ENCODE assay signal across 1 cellular context in the genomic region with DNA sequence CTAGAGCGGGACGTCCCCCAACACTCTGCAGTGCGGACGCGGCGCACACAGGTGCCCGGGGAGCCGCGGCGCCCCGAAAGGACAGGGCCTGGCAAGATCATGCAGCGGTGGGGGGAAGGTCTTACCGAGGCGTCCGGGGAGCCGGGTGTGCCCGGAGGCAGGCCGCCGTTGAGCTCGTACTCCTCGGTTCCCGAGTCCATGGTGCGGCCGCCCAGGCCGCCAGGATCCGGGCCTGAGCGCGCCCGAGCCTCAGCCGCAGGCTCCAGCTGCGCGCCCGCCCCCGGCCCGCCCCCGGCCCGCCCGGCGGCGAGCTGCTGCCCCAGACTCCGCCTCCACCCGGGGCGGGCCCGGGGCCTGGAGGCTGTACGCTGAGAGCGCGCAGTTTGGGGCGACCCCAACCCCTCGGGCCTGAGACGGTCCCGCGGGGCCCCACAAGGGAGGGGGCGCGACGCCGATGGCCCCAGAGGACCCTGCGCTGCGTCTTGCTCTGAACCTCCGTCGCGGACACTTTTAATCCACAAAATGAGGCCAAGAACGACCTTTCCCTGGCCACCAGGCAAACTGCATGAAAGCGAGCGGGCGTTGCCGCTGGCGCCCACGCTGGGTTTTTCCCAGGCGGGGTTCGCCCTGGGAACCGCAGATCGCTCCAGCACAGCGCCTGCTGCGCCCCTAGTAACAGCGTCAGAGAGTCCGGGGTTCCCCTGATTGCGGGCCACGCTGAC.
A peak's percentile ranks its signal among the peaks of the same experiment; 100 is the strongest.
TF ChIP-seq lines count a peak whose summit lies in the region.

A gene with protein sequence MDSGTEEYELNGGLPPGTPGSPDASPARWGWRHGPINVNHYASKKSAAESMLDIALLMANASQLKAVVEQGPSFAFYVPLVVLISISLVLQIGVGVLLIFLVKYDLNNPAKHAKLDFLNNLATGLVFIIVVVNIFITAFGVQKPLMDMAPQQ (minus strand): TSS at position 234 of the 722 bp plus-strand sequence. CDS start 34 bp downstream, at position 200.

TF ChIP-seq in HepG2, 621 proteins besides CTCF, POLR2A, EP300 and RAD21 (continued from another document and continues in another):
- TF ChIP-seq, protein P1, sequence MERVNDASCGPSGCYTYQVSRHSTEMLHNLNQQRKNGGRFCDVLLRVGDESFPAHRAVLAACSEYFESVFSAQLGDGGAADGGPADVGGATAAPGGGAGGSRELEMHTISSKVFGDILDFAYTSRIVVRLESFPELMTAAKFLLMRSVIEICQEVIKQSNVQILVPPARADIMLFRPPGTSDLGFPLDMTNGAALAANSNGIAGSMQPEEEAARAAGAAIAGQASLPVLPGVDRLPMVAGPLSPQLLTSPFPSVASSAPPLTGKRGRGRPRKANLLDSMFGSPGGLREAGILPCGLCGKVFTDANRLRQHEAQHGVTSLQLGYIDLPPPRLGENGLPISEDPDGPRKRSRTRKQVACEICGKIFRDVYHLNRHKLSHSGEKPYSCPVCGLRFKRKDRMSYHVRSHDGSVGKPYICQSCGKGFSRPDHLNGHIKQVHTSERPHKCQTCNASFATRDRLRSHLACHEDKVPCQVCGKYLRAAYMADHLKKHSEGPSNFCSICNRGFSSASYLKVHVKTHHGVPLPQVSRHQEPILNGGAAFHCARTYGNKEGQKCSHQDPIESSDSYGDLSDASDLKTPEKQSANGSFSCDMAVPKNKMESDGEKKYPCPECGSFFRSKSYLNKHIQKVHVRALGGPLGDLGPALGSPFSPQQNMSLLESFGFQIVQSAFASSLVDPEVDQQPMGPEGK (CRISPR knock-in tag; IDR thresholded peaks at IDR 0.05), result 0 out of 2 replicates have a peak, but pooled peaks have one; percentile 13
- no peak for TF ChIP-seq ZNF414 (CRISPR knock-in tag; IDR thresholded peaks at IDR 0.05)
- TF ChIP-seq ZNF496 (CRISPR knock-in tag; IDR thresholded peaks at IDR 0.05; ENCODE audit: insufficient replicate concordance), result no peak
- TF ChIP-seq, protein P2, sequence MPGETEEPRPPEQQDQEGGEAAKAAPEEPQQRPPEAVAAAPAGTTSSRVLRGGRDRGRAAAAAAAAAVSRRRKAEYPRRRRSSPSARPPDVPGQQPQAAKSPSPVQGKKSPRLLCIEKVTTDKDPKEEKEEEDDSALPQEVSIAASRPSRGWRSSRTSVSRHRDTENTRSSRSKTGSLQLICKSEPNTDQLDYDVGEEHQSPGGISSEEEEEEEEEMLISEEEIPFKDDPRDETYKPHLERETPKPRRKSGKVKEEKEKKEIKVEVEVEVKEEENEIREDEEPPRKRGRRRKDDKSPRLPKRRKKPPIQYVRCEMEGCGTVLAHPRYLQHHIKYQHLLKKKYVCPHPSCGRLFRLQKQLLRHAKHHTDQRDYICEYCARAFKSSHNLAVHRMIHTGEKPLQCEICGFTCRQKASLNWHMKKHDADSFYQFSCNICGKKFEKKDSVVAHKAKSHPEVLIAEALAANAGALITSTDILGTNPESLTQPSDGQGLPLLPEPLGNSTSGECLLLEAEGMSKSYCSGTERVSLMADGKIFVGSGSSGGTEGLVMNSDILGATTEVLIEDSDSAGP (CRISPR knock-in tag; IDR thresholded peaks at IDR 0.05; ENCODE audit: borderline replicate concordance), result 0 out of 2 replicates have a peak, but pooled peaks have one; percentile 41
- TF ChIP-seq ZNF766 (CRISPR knock-in tag; IDR thresholded peaks at IDR 0.05; ENCODE audit: borderline replicate concordance), result no peak; the same call in 1 of the 2 replicates
- peak; percentile 57; the same call in 1 of the 2 replicates for TF ChIP-seq ZNF772 (CRISPR knock-in tag; IDR thresholded peaks at IDR 0.05)
- peak; percentile 41; the same call in 1 of the 2 replicates for TF ChIP-seq ZNF678 (CRISPR knock-in tag; IDR thresholded peaks at IDR 0.05)
- TF ChIP-seq ZFY (CRISPR knock-in tag; IDR thresholded peaks at IDR 0.05), result peak; percentile 93
- TF ChIP-seq ZSCAN21 (CRISPR knock-in tag; IDR thresholded peaks at IDR 0.05; ENCODE audit: borderline replicate concordance), result peak; percentile 40; the same call in 1 of the 2 replicates
- TF ChIP-seq KDM5B (CRISPR knock-in tag; IDR thresholded peaks at IDR 0.05; ENCODE audit: borderline replicate concordance), result 0 out of 2 replicates have a peak, but pooled peaks have one; percentile 42
- no peak for TF ChIP-seq SAP130 (CRISPR knock-in tag; IDR thresholded peaks at IDR 0.05; ENCODE audit: low read depth)
- peak; percentile 66 for TF ChIP-seq PTBP1 (IDR thresholded peaks at IDR 0.05; ENCODE audit: low read depth, low read length, poor library complexity, severe bottlenecking)
- TF ChIP-seq NFKB2 (CRISPR knock-in tag; IDR thresholded peaks at IDR 0.05; ENCODE audit: borderline replicate concordance), result peak; percentile 15; the same call in 1 of the 2 replicates
- peak; percentile 72; the same call in 1 of the 2 replicates for TF ChIP-seq ZNF546 (CRISPR knock-in tag; conservative IDR thresholded peaks at IDR 0.05)
- no peak for TF ChIP-seq SSRP1 (CRISPR knock-in tag; IDR thresholded peaks at IDR 0.05)
- TF ChIP-seq YEATS4 (CRISPR knock-in tag; IDR thresholded peaks at IDR 0.05; ENCODE audit: borderline replicate concordance), result peak; percentile 43; the same call in 1 of the 2 replicates
- no peak for TF ChIP-seq HES4 (CRISPR knock-in tag; IDR thresholded peaks at IDR 0.05; ENCODE audit: borderline replicate concordance)
- peak; percentile 76; the same call in 1 of the 2 replicates for TF ChIP-seq WIZ (CRISPR knock-in tag; IDR thresholded peaks at IDR 0.05)
- no peak for TF ChIP-seq CENPX (CRISPR knock-in tag; IDR thresholded peaks at IDR 0.05)
- 0 out of 2 replicates have a peak, but pooled peaks have one; percentile 4 for TF ChIP-seq ZNF33A (CRISPR knock-in tag; IDR thresholded peaks at IDR 0.05; ENCODE audit: borderline replicate concordance)
- peak; percentile 23; the same call in 1 of the 2 replicates for TF ChIP-seq ZNF710 (CRISPR knock-in tag; IDR thresholded peaks at IDR 0.05; ENCODE audit: borderline replicate concordance)
- peak; percentile 12 for TF ChIP-seq TAF15 (IDR thresholded peaks at IDR 0.05; ENCODE audit: low read depth, low read length, poor library complexity, severe bottlenecking)
- 0 out of 2 replicates have a peak, but pooled peaks have one; percentile 64 for TF ChIP-seq ARNT2 (CRISPR knock-in tag; IDR thresholded peaks at IDR 0.05; ENCODE audit: low read depth)
- no peak for TF ChIP-seq AKAP8 (CRISPR knock-in tag; IDR thresholded peaks at IDR 0.05)
- TF ChIP-seq ZNF30 (CRISPR knock-in tag; IDR thresholded peaks at IDR 0.05), result peak; percentile 49; the same call in 1 of the 2 replicates
- TF ChIP-seq, protein P3, sequence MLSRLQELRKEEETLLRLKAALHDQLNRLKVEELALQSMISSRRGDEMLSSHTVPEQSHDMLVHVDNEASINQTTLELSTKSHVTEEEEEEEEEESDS (CRISPR knock-in tag; IDR thresholded peaks at IDR 0.05; ENCODE audit: borderline replicate concordance), result no peak
- no peak for TF ChIP-seq ZMAT3 (CRISPR knock-in tag; conservative IDR thresholded peaks at IDR 0.05)
- peak; percentile 44; the same call in 1 of the 2 replicates for TF ChIP-seq HDAC1 (CRISPR knock-in tag; IDR thresholded peaks at IDR 0.05)
- peak; percentile 21; the same call in 1 of the 2 replicates for TF ChIP-seq DMAP1 (CRISPR knock-in tag; IDR thresholded peaks at IDR 0.05)
- TF ChIP-seq MYPOP (CRISPR knock-in tag; IDR thresholded peaks at IDR 0.05), result 0 out of 2 replicates have a peak, but pooled peaks have one; percentile 26
- TF ChIP-seq GABPA (IDR thresholded peaks at IDR 0.05; ENCODE audit: low read depth, low read length), result no peak
- TF ChIP-seq GABPA (CRISPR knock-in tag; IDR thresholded peaks at IDR 0.05; ENCODE audit: low read depth), result 0 out of 2 replicates have a peak, but pooled peaks have one; percentile 6
- TF ChIP-seq SRF (IDR thresholded peaks at IDR 0.05; ENCODE audit: low read depth, low read length), result no peak
- TF ChIP-seq ZNF775 (CRISPR knock-in tag; IDR thresholded peaks at IDR 0.05; ENCODE audit: borderline replicate concordance), result no peak
- peak; percentile 41; the same call in 1 of the 2 replicates for TF ChIP-seq GABPB1 (CRISPR knock-in tag; IDR thresholded peaks at IDR 0.05)
- no peak for TF ChIP-seq STAT5B (CRISPR knock-in tag; IDR thresholded peaks at IDR 0.05)
- TF ChIP-seq, protein P4, sequence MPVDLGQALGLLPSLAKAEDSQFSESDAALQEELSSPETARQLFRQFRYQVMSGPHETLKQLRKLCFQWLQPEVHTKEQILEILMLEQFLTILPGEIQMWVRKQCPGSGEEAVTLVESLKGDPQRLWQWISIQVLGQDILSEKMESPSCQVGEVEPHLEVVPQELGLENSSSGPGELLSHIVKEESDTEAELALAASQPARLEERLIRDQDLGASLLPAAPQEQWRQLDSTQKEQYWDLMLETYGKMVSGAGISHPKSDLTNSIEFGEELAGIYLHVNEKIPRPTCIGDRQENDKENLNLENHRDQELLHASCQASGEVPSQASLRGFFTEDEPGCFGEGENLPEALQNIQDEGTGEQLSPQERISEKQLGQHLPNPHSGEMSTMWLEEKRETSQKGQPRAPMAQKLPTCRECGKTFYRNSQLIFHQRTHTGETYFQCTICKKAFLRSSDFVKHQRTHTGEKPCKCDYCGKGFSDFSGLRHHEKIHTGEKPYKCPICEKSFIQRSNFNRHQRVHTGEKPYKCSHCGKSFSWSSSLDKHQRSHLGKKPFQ (CRISPR knock-in tag; IDR thresholded peaks at IDR 0.05; ENCODE audit: insufficient replicate concordance), result no peak
- TF ChIP-seq JDP2 (CRISPR knock-in tag; IDR thresholded peaks at IDR 0.05; ENCODE audit: borderline replicate concordance), result peak; percentile 12; the same call in 1 of the 2 replicates
- peak; percentile 48 for TF ChIP-seq AGO2 (optimal IDR thresholded peaks at IDR 0.05; ENCODE audit: low read depth, low read length)
- TF ChIP-seq ZNF703 (CRISPR knock-in tag; IDR thresholded peaks at IDR 0.05; ENCODE audit: borderline replicate concordance), result 0 out of 2 replicates have a peak, but pooled peaks have one; percentile 37
- TF ChIP-seq ZNF564 (CRISPR knock-in tag; IDR thresholded peaks at IDR 0.05), result peak; percentile 71
- TF ChIP-seq RFXANK (CRISPR knock-in tag; IDR thresholded peaks at IDR 0.05), result no peak
- peak; percentile 59; the same call in 1 of the 2 replicates for TF ChIP-seq ZNF777 (CRISPR knock-in tag; IDR thresholded peaks at IDR 0.05)
- no peak for TF ChIP-seq ZNF275 (CRISPR knock-in tag; IDR thresholded peaks at IDR 0.05; ENCODE audit: borderline replicate concordance)
- no peak for TF ChIP-seq ARNTL (CRISPR knock-in tag; IDR thresholded peaks at IDR 0.05)
- TF ChIP-seq NAIF1 (CRISPR knock-in tag; IDR thresholded peaks at IDR 0.05; ENCODE audit: borderline replicate concordance), result 0 out of 2 replicates have a peak, but pooled peaks have one; percentile 29
- TF ChIP-seq, protein P5, sequence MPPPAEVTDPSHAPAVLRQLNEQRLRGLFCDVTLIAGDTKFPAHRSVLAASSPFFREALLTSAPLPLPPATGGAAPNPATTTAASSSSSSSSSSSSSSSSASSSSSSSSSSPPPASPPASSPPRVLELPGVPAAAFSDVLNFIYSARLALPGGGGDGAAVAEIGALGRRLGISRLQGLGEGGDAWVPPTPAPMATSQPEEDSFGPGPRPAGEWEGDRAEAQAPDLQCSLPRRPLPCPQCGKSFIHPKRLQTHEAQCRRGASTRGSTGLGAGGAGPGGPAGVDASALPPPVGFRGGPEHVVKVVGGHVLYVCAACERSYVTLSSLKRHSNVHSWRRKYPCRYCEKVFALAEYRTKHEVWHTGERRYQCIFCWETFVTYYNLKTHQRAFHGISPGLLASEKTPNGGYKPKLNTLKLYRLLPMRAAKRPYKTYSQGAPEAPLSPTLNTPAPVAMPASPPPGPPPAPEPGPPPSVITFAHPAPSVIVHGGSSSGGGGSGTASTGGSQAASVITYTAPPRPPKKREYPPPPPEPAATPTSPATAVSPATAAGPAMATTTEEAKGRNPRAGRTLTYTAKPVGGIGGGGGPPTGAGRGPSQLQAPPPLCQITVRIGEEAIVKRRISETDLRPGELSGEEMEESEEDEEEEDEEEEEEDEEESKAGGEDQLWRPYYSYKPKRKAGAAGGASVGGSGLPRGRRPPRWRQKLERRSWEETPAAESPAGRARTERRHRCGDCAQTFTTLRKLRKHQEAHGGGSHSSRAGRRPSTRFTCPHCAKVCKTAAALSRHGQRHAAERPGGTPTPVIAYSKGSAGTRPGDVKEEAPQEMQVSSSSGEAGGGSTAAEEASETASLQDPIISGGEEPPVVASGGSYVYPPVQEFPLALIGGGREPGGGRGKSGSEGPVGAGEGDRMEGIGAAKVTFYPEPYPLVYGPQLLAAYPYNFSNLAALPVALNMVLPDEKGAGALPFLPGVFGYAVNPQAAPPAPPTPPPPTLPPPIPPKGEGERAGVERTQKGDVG (CRISPR knock-in tag; IDR thresholded peaks at IDR 0.05; ENCODE audit: borderline replicate concordance), result 0 out of 2 replicates have a peak, but pooled peaks have one; percentile 1
- TF ChIP-seq ZNF616 (CRISPR knock-in tag; IDR thresholded peaks at IDR 0.05; ENCODE audit: low read depth), result peak; percentile 18; the same call in 1 of the 2 replicates
